In the genomic region with DNA sequence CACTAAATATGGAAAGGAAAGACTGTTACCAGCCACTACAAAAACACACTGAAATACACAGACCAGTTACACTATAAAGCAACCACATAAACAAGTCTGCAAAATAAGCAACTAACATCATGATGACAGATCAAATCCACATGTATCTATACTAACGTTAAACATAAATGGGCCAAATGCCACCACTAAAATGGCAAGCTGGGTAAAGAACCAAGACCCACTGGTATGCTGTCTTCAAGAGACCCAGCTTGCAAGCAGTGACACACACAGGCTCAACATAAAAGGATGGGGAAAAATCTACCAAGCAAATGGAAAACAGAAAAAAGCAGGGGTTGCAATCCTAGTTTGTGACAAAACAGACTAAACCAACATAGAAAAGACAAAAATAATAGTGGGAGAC, we compare ENCODE assay signal across 32 cellular contexts.
"Had no signal": no experiment of that assay in that cellular context is flagged by ENCODE, and none has a peak within 500 bp of the region (broad histone marks: within the 10 kb centered on the region; RNA-seq: fewer than 3 reads in every experiment).

No MANE protein-coding gene starts in this region.

- H3K4me3 ChIP-seq: adrenal gland, ascending aorta, body of pancreas, breast epithelium, cardiac muscle cell had no signal

- H3K27me3 ChIP-seq: adrenal gland, ascending aorta, body of pancreas, brain microvascular endothelial cell, breast epithelium, cardiac muscle cell had no signal

- H3K36me3 ChIP-seq: adrenal gland, ascending aorta, brain microvascular endothelial cell, breast epithelium, cardiac muscle cell had no signal

- H3K4me1 ChIP-seq: adrenal gland, ascending aorta, body of pancreas, breast epithelium had no signal

- H3K9me3 ChIP-seq: adrenal gland had no signal

- H3K27ac ChIP-seq: adrenal gland, ascending aorta, body of pancreas, brain microvascular endothelial cell, breast epithelium, cardiac muscle cell had no signal

- ATAC-seq: activated naive CD4-positive, alpha-beta T cell treated with anti-CD3 and anti-CD28 coated beads, Interleukin-2, amount 50 U/mL, for 72 hours; activated T-cell treated with anti-CD3 and anti-CD28 coated beads, Interleukin-2, amount 50 U/mL, for 4 hours; activated T-cell treated with anti-CD3 and anti-CD28 coated beads, Interleukin-2, amount 50 U/mL, for 72 hours; activated T-helper 17 cell treated with anti-CD3 and anti-CD28 coated beads, Interleukin-2, amount 50 U/mL, for 72 hours; body of pancreas had no signal

- DNase-seq: activated effector memory CD4-positive, alpha-beta T cell treated with anti-CD3 and anti-CD28 coated beads, Interleukin-2, amount 50 U/mL, for 16 hours; activated effector memory CD4-positive, alpha-beta T cell treated with Interleukin-2 at 50 U/mL for 16 hours; activated gamma-delta T cell; activated gamma-delta T cell treated with Interleukin-2 at 50 U/mL for 16 hours; activated naive CD4-positive, alpha-beta T cell; activated naive CD4-positive, alpha-beta T cell treated with anti-CD3 and anti-CD28 coated beads for 36 hours; activated naive CD4-positive, alpha-beta T cell treated with anti-CD3 and anti-CD28 coated beads, Interleukin-2, amount 10 ng/mL, durations not matched to agents 7 days and 5 days; activated naive CD4-positive, alpha-beta T cell treated with anti-CD3 and anti-CD28 coated beads, Interleukin-2, amount 50 U/mL, for 16 hours; activated naive CD4-positive, alpha-beta T cell treated with Interleukin-2 at 50 U/mL for 16 hours; activated naive CD8-positive, alpha-beta T cell treated with anti-CD3 and anti-CD28 coated beads for 36 hours; activated naive CD8-positive, alpha-beta T cell treated with anti-CD3 and anti-CD28 coated beads, Interleukin-2, amount 10 ng/mL, durations not matched to agents 7 days and 5 days; activated naive CD8-positive, alpha-beta T cell treated with anti-CD3 and anti-CD28 coated beads, Interleukin-2, amount 50 U/mL, for 24 hours; activated T-cell treated with anti-CD3 and anti-CD28 coated beads, Interleukin-2, amount 50 U/mL, for 1 hour; activated T-cell treated with anti-CD3 and anti-CD28 coated beads, Interleukin-2, amount 50 U/mL, for 24 hours; activated T-cell treated with anti-CD3 and anti-CD28 coated beads, Interleukin-2, amount 50 U/mL, for 4 hours; activated T-cell treated with anti-CD3 and anti-CD28 coated beads, Interleukin-2, amount 50 U/mL, for 48 hours; activated T-cell treated with anti-CD3 and anti-CD28 coated beads, Interleukin-2, amount 50 U/mL, for 72 hours; adrenal gland; amniotic stem cell; amygdala; anterior cingulate cortex; aorta; body of pancreas; brain microvascular endothelial cell; caudate nucleus; central memory CD4-positive, alpha-beta T cell; cerebellar nuclear complex had no signal
